Comparison of ENCODE assay signal across 8 cellular contexts in genomic region chr2:218218409-218219185, GRCh38. TPM values are rescaled to one million over a fixed set of nuclear protein-coding genes. Genes with fewer than 3 reads are reported as not detected.
DNase-seq lines count a peak whose midpoint lies in the region; ATAC-seq and TF ChIP-seq lines count a peak whose summit lies in the region.

No MANE protein-coding gene starts in this region.

- peak; percentile 45 for ATAC-seq in HG02852 (IDR thresholded peaks at IDR 0.05; ENCODE audit: unreplicated experiment)

- H3K4me3 Mint-ChIP-seq in dendritic cell treated with granulocyte-macrophage colony-stimulating factor and Interleukin-4, amounts not matched to agents 40 ng/mL and 50 ng/mL, for 4 days = peak overlapping the region; percentile 95
- peak overlapping the region; percentile 95 for H3K4me3 Mint-ChIP-seq in neural crest cell

- H3K4me3 ChIP-seq in cardiac muscle cell (peak overlapping the region; percentile 89), PC-9 (peak overlapping the region; percentile 68)

- H4K20me1 ChIP-seq in PC-9 (ENCODE audit: insufficient read depth) = peaks cover 46% of the 10 kb centered on the region

- H3K36me3 ChIP-seq in cardiac muscle cell (no peaks in the 10 kb centered on the region), PC-9 (ENCODE audit: low read depth) (0 out of 2 replicates have a peak, but pooled peaks cover 4% of the 10 kb centered on the region)

- POLR2A ChIA-PET in PC-9 (lab: Charles Lee; ENCODE audit: unreplicated experiment) = interaction anchor here (0.7 kb wide), 1 partner anchor 26 kb away, joined by 8 read pairs; no protein-coding TSS in a partner anchor

- H3K9me3 ChIP-seq in cardiac muscle cell (ENCODE audit: low read depth) = no peaks in the 10 kb centered on the region
- no peaks in the 10 kb centered on the region for H3K9me3 ChIP-seq in PC-9 (ENCODE audit: insufficient read depth, low read depth)

- peaks cover 63% of the 10 kb centered on the region for H3K4me1 Mint-ChIP-seq in dendritic cell treated with granulocyte-macrophage colony-stimulating factor and Interleukin-4, amounts not matched to agents 40 ng/mL and 50 ng/mL, for 4 days (ENCODE audit: low read depth)
- H3K4me1 Mint-ChIP-seq in neural crest cell = peaks cover 37% of the 10 kb centered on the region

- peak overlapping the region; percentile 99 for H3K27ac Mint-ChIP-seq in dendritic cell treated with granulocyte-macrophage colony-stimulating factor and Interleukin-4, amounts not matched to agents 40 ng/mL and 50 ng/mL, for 4 days
- no peak overlapping the region for H3K27ac Mint-ChIP-seq in neural crest cell (ENCODE audit: unreplicated experiment)

- no peaks in the 10 kb centered on the region for H3K9me2 ChIP-seq in PC-9 (ENCODE audit: insufficient read depth)

- TF ChIP-seq CTCF in cardiac muscle cell (IDR thresholded peaks at IDR 0.05; ENCODE audit: low read depth, low read length) (no peak), PC-9 (conservative IDR thresholded peaks at IDR 0.05) (no peak), neural crest cell (conservative IDR thresholded peaks at IDR 0.05) (no peak)

- intact Hi-C loops in cardiac septum (cut with DNase I) (no loop called here), PC-9 (cut with micrococcal nuclease; ENCODE audit: unreplicated experiment) (no loop called here)
- intact Hi-C loops in dendritic cell treated with granulocyte-macrophage colony-stimulating factor and Interleukin-4, amounts not matched to agents 40 ng/mL and 50 ng/mL, for 4 days (cut with micrococcal nuclease) = loop anchor here (1.0 to 5.0 kb wide), 2 partner anchors 11 to 39 kb away; no protein-coding TSS in a partner anchor

- peaks cover 72% of the 10 kb centered on the region for H3K79me2 ChIP-seq in PC-9 (ENCODE audit: low read depth)

- H3K27ac ChIP-seq in cardiac muscle cell (peak overlapping the region; percentile 93), PC-9 (no peak overlapping the region)

- no peaks in the 10 kb centered on the region for H3K27me3 ChIP-seq in cardiac muscle cell
- H3K27me3 ChIP-seq in PC-9 (ENCODE audit: insufficient read depth, low read depth) = no peaks in the 10 kb centered on the region

- peak overlapping the region; percentile 91 for H3K4me2 ChIP-seq in PC-9

- H3F3A ChIP-seq in PC-9 (ENCODE audit: insufficient read depth, low read depth) = peaks cover 11% of the 10 kb centered on the region

- H3K27me3 Mint-ChIP-seq in dendritic cell treated with granulocyte-macrophage colony-stimulating factor and Interleukin-4, amounts not matched to agents 40 ng/mL and 50 ng/mL, for 4 days = no peaks in the 10 kb centered on the region
- peaks cover 3% of the 10 kb centered on the region for H3K27me3 Mint-ChIP-seq in neural crest cell (ENCODE audit: low read depth)

- no peak overlapping the region for H2AFZ ChIP-seq in PC-9

- TSS peak; percentile 22 for BruUV-seq in PC-9 (replicated peaks; lab: Mats Ljungman, UMichigan)

- peaks cover 70% of the 10 kb centered on the region for H3K36me3 Mint-ChIP-seq in dendritic cell treated with granulocyte-macrophage colony-stimulating factor and Interleukin-4, amounts not matched to agents 40 ng/mL and 50 ng/mL, for 4 days (ENCODE audit: low read depth)
- H3K36me3 Mint-ChIP-seq in neural crest cell (ENCODE audit: low read depth) = no peaks in the 10 kb centered on the region

- DNase-seq in cardiac muscle cell (ENCODE audit: low read depth in 1 of 2, low spot score in 1 of 2) (peak in 1 of 2 donors; percentile 16), cardiac septum (ENCODE audit: low spot score) (no peak), PC-9 (no peak), neural crest cell (ENCODE audit: low read depth, low spot score) (no peak), NCI-H1930 (lab: John Stamatoyannopoulos, UW) (no peak), mesenteric fat pad (ENCODE audit: low spot score) (no peak)

- H3K4me1 ChIP-seq in cardiac muscle cell (ENCODE audit: low read depth) = peaks cover 25% of the 10 kb centered on the region
- peaks cover 31% of the 10 kb centered on the region for H3K4me1 ChIP-seq in PC-9 (replicated peaks; ENCODE audit: insufficient read depth)

- no peaks in the 10 kb centered on the region for H3K9me3 Mint-ChIP-seq in dendritic cell treated with granulocyte-macrophage colony-stimulating factor and Interleukin-4, amounts not matched to agents 40 ng/mL and 50 ng/mL, for 4 days
- no peaks in the 10 kb centered on the region for H3K9me3 Mint-ChIP-seq in neural crest cell

- CTCF ChIA-PET in PC-9 (lab: Charles Lee) = interaction anchor here (0.6 to 0.7 kb wide), 3 partner anchors 10 to 448 kb away, joined by 4 to 8 read pairs (median 5); no protein-coding TSS in a partner anchor

RNA-seq across cellular contexts. Expression of gene ARPC2, which starts 1.6 kb away (rescaled TPM):
- total RNA-seq in cardiac muscle cell = 223 and 250 TPM in 2 replicates
- polyA plus RNA-seq in cardiac muscle cell = 379 and 442 TPM in 2 replicates
- total RNA-seq in cardiac septum = 172 TPM
- 228 and 273 TPM in 2 replicates for total RNA-seq in PC-9 (2021)
- 159 and 160 TPM in 2 replicates for total RNA-seq in neural crest cell
- total RNA-seq in mesenteric fat pad = 323 TPM

RNA-seq across cellular contexts. Expression of gene GPBAR1, which starts 42.2 kb away (rescaled TPM):
- total RNA-seq in cardiac muscle cell (2.4 and 4.4 TPM in 2 replicates), cardiac septum (1.2 TPM), PC-9 (2021) (0.20 and 0.22 TPM in 2 replicates), neural crest cell (0.14 TPM in 1 of 2 replicates, not detected in the other), mesenteric fat pad (34.8 TPM)
- polyA plus RNA-seq in cardiac muscle cell = 2.9 and 7.9 TPM in 2 replicates

RNA-seq across cellular contexts. Expression of gene AAMP, which starts 51.3 kb away (rescaled TPM):
- total RNA-seq in cardiac muscle cell (269 and 315 TPM in 2 replicates), cardiac septum (56.3 TPM), PC-9 (2021) (126 and 165 TPM in 2 replicates), neural crest cell (76.6 and 77.6 TPM in 2 replicates), mesenteric fat pad (89.7 TPM)
- 273 and 276 TPM in 2 replicates for polyA plus RNA-seq in cardiac muscle cell

RNA-seq across cellular contexts. Expression of gene PNKD, which starts 51.7 kb away (rescaled TPM):
- total RNA-seq in cardiac muscle cell (103 and 173 TPM in 2 replicates), cardiac septum (72.6 TPM), PC-9 (2021) (94.7 and 102 TPM in 2 replicates), neural crest cell (40.3 and 42.3 TPM in 2 replicates), mesenteric fat pad (51.5 TPM)
- 206 and 287 TPM in 2 replicates for polyA plus RNA-seq in cardiac muscle cell

RNA-seq across cellular contexts. Expression of gene CXCR1, which starts 51.8 kb away (rescaled TPM):
- total RNA-seq in cardiac muscle cell = not detected in 2 replicates
- polyA plus RNA-seq in cardiac muscle cell = not detected in 2 replicates
- total RNA-seq in cardiac septum = 1.9 TPM
- not detected in 2 replicates for total RNA-seq in PC-9 (2021)
- not detected in 2 replicates for total RNA-seq in neural crest cell
- total RNA-seq in mesenteric fat pad = 7.2 TPM
